Comparison of ENCODE assay signal across 11 cellular contexts in genomic region chr11:36931167-36931566, GRCh38.
"Had no signal": no experiment of that assay in that cellular context is flagged by ENCODE, and none has a peak within 500 bp of the region (broad histone marks: within the 10 kb centered on the region; RNA-seq: fewer than 3 reads in every experiment).

No MANE protein-coding gene starts in this region.

- H3K4me3 ChIP-seq: GM23248, GM23338, HAP-1 had no signal

- H3K9ac ChIP-seq: GM23248 had no signal

- H3K36me3 ChIP-seq: HAP-1 had no signal

- DNase-seq: GM23248, GOT3, H7, H9, HCEC 1CT, HFFc6 had no signal

- H2AFZ ChIP-seq: GM23248, GM23338 had no signal

- H3K9me3 ChIP-seq: HAP-1 had no signal

- ATAC-seq: GM23338, HCT116 had no signal

- H3K4me1 ChIP-seq: HAP-1 had no signal

- H3K4me2 ChIP-seq: GM23338 had no signal

- FAIRE-seq: H1, H54 had no signal

- H3K27ac ChIP-seq: GM23248 had no signal
